ENCODE assay signal across 1 cellular context in the genomic region with DNA sequence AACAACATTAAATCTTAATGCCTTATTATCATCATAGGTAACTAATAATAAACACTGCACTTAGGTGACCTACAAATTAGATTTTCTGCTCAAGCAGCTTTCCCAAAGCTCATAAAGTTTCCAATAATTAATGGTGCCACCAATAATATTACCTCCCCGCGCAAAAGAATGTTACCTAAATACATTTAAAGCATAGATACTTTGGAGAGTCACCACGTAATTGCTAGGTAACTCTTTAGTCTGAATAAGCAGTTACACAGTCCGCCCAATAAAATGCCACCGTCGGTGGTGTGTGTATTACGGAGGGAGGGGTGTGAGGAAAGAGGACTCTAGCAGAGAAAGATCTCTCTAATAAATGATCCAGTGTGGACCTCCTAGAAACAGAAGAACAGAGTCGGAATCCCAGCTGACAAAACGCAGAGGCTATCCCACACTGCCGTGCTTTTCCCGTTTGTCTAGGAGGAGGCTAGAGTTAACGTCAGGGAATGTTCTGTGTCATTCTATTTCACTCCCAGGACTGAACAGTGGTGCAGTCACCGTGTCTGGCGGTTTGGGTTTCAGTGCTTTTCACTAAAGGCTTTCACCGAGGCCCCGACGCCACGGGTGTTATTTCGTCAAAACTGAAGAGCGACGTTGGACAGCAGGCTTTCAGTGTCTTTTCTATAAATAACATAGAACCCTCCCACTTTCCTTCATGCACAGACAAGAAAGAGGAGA.
A peak's percentile ranks its signal among the peaks of the same experiment; 100 is the strongest.
TF ChIP-seq lines count a peak whose summit lies in the region.

No MANE protein-coding gene starts in this region.

TF ChIP-seq in K562, 482 proteins besides CTCF, POLR2A, EP300 and RAD21 (continued from another document):
- TF ChIP-seq ELF4 (CRISPR knock-in tag; IDR thresholded peaks at IDR 0.05) = no peak
- TF ChIP-seq PTBP1 (IDR thresholded peaks at IDR 0.05; ENCODE audit: low read depth, low read length) = no peak
- TF ChIP-seq TEAD1 (CRISPR knock-in tag; IDR thresholded peaks at IDR 0.05) = 0 out of 4 replicates have a peak, but pooled peaks of 1 of the 2 experiments have one; percentile 12
- no peak for TF ChIP-seq ETS2 (tag; IDR thresholded peaks at IDR 0.05; ENCODE audit: borderline replicate concordance, poor library complexity, severe bottlenecking)
- peak; percentile 34; the same call in 1 of the 2 replicates for TF ChIP-seq ZKSCAN3 (CRISPR knock-in tag; IDR thresholded peaks at IDR 0.05)
- no peak for TF ChIP-seq HDGF (IDR thresholded peaks at IDR 0.05)
- TF ChIP-seq, protein P1, sequence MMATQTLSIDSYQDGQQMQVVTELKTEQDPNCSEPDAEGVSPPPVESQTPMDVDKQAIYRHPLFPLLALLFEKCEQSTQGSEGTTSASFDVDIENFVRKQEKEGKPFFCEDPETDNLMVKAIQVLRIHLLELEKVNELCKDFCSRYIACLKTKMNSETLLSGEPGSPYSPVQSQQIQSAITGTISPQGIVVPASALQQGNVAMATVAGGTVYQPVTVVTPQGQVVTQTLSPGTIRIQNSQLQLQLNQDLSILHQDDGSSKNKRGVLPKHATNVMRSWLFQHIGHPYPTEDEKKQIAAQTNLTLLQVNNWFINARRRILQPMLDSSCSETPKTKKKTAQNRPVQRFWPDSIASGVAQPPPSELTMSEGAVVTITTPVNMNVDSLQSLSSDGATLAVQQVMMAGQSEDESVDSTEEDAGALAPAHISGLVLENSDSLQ (IDR thresholded peaks at IDR 0.05) = no peak
- TF ChIP-seq SOX6 (IDR thresholded peaks at IDR 0.05) = no peak
- TF ChIP-seq HDAC8 (tag; IDR thresholded peaks at IDR 0.05) = no peak
- TF ChIP-seq, protein P2, sequence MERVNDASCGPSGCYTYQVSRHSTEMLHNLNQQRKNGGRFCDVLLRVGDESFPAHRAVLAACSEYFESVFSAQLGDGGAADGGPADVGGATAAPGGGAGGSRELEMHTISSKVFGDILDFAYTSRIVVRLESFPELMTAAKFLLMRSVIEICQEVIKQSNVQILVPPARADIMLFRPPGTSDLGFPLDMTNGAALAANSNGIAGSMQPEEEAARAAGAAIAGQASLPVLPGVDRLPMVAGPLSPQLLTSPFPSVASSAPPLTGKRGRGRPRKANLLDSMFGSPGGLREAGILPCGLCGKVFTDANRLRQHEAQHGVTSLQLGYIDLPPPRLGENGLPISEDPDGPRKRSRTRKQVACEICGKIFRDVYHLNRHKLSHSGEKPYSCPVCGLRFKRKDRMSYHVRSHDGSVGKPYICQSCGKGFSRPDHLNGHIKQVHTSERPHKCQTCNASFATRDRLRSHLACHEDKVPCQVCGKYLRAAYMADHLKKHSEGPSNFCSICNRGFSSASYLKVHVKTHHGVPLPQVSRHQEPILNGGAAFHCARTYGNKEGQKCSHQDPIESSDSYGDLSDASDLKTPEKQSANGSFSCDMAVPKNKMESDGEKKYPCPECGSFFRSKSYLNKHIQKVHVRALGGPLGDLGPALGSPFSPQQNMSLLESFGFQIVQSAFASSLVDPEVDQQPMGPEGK (CRISPR knock-in tag; IDR thresholded peaks at IDR 0.05; ENCODE audit: borderline replicate concordance) = no peak
- TF ChIP-seq, protein P3, sequence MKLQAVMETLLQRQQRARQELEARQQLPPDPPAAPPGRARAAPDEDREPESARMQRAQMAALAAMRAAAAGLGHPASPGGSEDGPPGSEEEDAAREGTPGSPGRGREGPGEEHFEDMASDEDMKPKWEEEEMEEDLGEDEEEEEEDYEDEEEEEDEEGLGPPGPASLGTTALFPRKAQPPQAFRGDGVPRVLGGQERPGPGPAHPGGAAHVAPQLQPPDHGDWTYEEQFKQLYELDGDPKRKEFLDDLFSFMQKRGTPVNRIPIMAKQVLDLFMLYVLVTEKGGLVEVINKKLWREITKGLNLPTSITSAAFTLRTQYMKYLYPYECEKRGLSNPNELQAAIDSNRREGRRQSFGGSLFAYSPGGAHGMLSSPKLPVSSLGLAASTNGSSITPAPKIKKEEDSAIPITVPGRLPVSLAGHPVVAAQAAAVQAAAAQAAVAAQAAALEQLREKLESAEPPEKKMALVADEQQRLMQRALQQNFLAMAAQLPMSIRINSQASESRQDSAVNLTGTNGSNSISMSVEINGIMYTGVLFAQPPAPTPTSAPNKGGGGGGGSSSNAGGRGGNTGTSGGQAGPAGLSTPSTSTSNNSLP (IDR thresholded peaks at IDR 0.05; ENCODE audit: borderline replicate concordance, low read depth, low read length) = no peak
- TF ChIP-seq, protein P4, sequence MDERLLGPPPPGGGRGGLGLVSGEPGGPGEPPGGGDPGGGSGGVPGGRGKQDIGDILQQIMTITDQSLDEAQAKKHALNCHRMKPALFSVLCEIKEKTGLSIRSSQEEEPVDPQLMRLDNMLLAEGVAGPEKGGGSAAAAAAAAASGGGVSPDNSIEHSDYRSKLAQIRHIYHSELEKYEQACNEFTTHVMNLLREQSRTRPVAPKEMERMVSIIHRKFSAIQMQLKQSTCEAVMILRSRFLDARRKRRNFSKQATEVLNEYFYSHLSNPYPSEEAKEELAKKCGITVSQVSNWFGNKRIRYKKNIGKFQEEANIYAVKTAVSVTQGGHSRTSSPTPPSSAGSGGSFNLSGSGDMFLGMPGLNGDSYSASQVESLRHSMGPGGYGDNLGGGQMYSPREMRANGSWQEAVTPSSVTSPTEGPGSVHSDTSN (CRISPR knock-in tag; IDR thresholded peaks at IDR 0.05; ENCODE audit: low read depth) = no peak
- TF ChIP-seq, protein P4 (tag; conservative IDR thresholded peaks at IDR 0.05; ENCODE audit: low read depth) = 0 out of 2 replicates have a peak, but pooled peaks have one; percentile 14
- TF ChIP-seq KDM5B (IDR thresholded peaks at IDR 0.05; ENCODE audit: insufficient replicate concordance, low read depth, low read length) = no peak
- TF ChIP-seq HMG20A (CRISPR knock-in tag; conservative IDR thresholded peaks at IDR 0.05) = no peak
- peak; percentile 49; the same call in 1 of the 2 replicates for TF ChIP-seq BACH1 (tag; IDR thresholded peaks at IDR 0.05)
- TF ChIP-seq MEF2D (tag; conservative IDR thresholded peaks at IDR 0.05; ENCODE audit: low read depth) = peak; percentile 67
- no peak for TF ChIP-seq ZNF133 (CRISPR knock-in tag; IDR thresholded peaks at IDR 0.05)
- TF ChIP-seq, protein P5, sequence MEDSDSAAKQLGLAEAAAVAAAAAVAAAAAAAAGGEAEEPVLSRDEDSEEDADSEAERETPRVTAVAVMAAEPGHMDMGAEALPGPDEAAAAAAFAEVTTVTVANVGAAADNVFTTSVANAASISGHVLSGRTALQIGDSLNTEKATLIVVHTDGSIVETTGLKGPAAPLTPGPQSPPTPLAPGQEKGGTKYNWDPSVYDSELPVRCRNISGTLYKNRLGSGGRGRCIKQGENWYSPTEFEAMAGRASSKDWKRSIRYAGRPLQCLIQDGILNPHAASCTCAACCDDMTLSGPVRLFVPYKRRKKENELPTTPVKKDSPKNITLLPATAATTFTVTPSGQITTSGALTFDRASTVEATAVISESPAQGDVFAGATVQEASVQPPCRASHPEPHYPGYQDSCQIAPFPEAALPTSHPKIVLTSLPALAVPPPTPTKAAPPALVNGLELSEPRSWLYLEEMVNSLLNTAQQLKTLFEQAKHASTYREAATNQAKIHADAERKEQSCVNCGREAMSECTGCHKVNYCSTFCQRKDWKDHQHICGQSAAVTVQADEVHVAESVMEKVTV (CRISPR knock-in tag; IDR thresholded peaks at IDR 0.05) = no peak
- TF ChIP-seq GATAD2B (IDR thresholded peaks at IDR 0.05; ENCODE audit: borderline replicate concordance) = no peak
- no peak for TF ChIP-seq CREB1 (IDR thresholded peaks at IDR 0.05)
- TF ChIP-seq CREB1 (CRISPR knock-in tag; IDR thresholded peaks at IDR 0.05) = no peak; the same call in 1 of the 2 replicates
- no peak for TF ChIP-seq PPARD (CRISPR knock-in tag; IDR thresholded peaks at IDR 0.05)
- peak; percentile 20 for TF ChIP-seq TBP (optimal IDR thresholded peaks at IDR 0.05; ENCODE audit: low read depth, low read length)
- no peak for TF ChIP-seq BRD4 (IDR thresholded peaks at IDR 0.05)
- peak; percentile 24; the same call in 1 of the 2 replicates for TF ChIP-seq DPF2 (IDR thresholded peaks at IDR 0.05)
- no peak for TF ChIP-seq ZNF184 (CRISPR knock-in tag; IDR thresholded peaks at IDR 0.05)
- TF ChIP-seq, protein P6, sequence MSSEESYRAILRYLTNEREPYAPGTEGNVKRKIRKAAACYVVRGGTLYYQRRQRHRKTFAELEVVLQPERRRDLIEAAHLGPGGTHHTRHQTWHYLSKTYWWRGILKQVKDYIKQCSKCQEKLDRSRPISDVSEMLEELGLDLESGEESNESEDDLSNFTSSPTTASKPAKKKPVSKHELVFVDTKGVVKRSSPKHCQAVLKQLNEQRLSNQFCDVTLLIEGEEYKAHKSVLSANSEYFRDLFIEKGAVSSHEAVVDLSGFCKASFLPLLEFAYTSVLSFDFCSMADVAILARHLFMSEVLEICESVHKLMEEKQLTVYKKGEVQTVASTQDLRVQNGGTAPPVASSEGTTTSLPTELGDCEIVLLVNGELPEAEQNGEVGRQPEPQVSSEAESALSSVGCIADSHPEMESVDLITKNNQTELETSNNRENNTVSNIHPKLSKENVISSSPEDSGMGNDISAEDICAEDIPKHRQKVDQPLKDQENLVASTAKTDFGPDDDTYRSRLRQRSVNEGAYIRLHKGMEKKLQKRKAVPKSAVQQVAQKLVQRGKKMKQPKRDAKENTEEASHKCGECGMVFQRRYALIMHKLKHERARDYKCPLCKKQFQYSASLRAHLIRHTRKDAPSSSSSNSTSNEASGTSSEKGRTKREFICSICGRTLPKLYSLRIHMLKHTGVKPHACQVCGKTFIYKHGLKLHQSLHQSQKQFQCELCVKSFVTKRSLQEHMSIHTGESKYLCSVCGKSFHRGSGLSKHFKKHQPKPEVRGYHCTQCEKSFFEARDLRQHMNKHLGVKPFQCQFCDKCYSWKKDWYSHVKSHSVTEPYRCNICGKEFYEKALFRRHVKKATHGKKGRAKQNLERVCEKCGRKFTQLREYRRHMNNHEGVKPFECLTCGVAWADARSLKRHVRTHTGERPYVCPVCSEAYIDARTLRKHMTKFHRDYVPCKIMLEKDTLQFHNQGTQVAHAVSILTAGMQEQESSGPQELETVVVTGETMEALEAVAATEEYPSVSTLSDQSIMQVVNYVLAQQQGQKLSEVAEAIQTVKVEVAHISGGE (CRISPR knock-in tag; IDR thresholded peaks at IDR 0.05) = peak in 1 of 3 experiments; percentile 62; a peak in 1 of 6 replicates
- TF ChIP-seq HNRNPH1 (optimal IDR thresholded peaks at IDR 0.05; ENCODE audit: low read depth, low read length) = no peak
TF ChIP-seq in K562: peak in this region for 9.
